8 cellular contexts compared by ENCODE assay signal in genomic region chr1:25568090-25568833, GRCh38. TPM values are rescaled to one million over a fixed set of nuclear protein-coding genes. Genes with fewer than 3 reads are reported as not detected.
DNase-seq lines count a peak whose midpoint lies in the region; ATAC-seq lines count a peak whose summit lies in the region.

No MANE protein-coding gene starts in this region.

- H3K36me3 Mint-ChIP-seq in naive thymus-derived CD4-positive, alpha-beta T cell = peaks cover 14 to 38% (median 21%) of the 10 kb centered on the region in 5 donors

- H3K27me3 ChIP-seq in naive thymus-derived CD4-positive, alpha-beta T cell (ENCODE audit: control insufficient read depth in 2 of 2, insufficient read depth in 2 of 2, low read length in 2 of 2) = no peaks in the 10 kb centered on the region

- H3K27ac ChIP-seq in naive thymus-derived CD4-positive, alpha-beta T cell (ENCODE audit: low read depth, low read length) = peak overlapping the region; percentile 83

- H3K4me3 ChIP-seq in naive thymus-derived CD4-positive, alpha-beta T cell (ENCODE audit: low read length) = no peak overlapping the region

- H3K4me3 Mint-ChIP-seq in naive thymus-derived CD4-positive, alpha-beta T cell = peak overlapping the region in 9 of 10 donors; percentile 36 to 99 (median 74)

- H3K9me3 Mint-ChIP-seq in naive thymus-derived CD4-positive, alpha-beta T cell = no peaks in the 10 kb centered on the region

- peak overlapping the region in 8 of 9 donors; percentile 88 to 98 (median 94) for H3K27ac Mint-ChIP-seq in naive thymus-derived CD4-positive, alpha-beta T cell

- peaks cover 0 to 53% (median 5%) of the 10 kb centered on the region in 3 experiments for H3K36me3 ChIP-seq in naive thymus-derived CD4-positive, alpha-beta T cell (ENCODE audit: control insufficient read depth in 2 of 3, insufficient read depth in 3 of 3, low read length in 3 of 3)

- H3K9me3 ChIP-seq in naive thymus-derived CD4-positive, alpha-beta T cell (ENCODE audit: control insufficient read depth in 2 of 3, low read length in 3 of 3) = no peaks in the 10 kb centered on the region

- ATAC-seq in naive thymus-derived CD4-positive, alpha-beta T cell = no peak
- no peak for ATAC-seq in HG02610 (IDR thresholded peaks at IDR 0.05; ENCODE audit: unreplicated experiment)
- no peak for ATAC-seq in GM18907 (IDR thresholded peaks at IDR 0.05; ENCODE audit: unreplicated experiment)

- peaks cover 34 to 47% of the 10 kb centered on the region in 2 donors for H3K4me1 ChIP-seq in naive thymus-derived CD4-positive, alpha-beta T cell (ENCODE audit: control insufficient read depth in 2 of 2, insufficient read depth in 2 of 2, low read length in 2 of 2)

- DNase-seq in COLO668 (lab: John Stamatoyannopoulos, UW; ENCODE audit: unreplicated experiment) = peak; percentile 74
- peak; percentile 80 for DNase-seq in NCI-H2107 treated with DMSO at 0.1 percent for 48 hours (lab: John Stamatoyannopoulos, UW; ENCODE audit: unreplicated experiment)
- peak; percentile 76 for DNase-seq in ecto neural progenitor cell (ENCODE audit: low spot score)
- no peak for DNase-seq in naive thymus-derived CD4-positive, alpha-beta T cell
- DNase-seq in activated effector memory CD4-positive, alpha-beta T cell treated with Interleukin-2 at 50 U/mL for 16 hours = no peak
- no peak for DNase-seq in NCI-H146 (lab: John Stamatoyannopoulos, UW)

- peaks cover 34 to 83% (median 74%) of the 10 kb centered on the region in 7 donors for H3K4me1 Mint-ChIP-seq in naive thymus-derived CD4-positive, alpha-beta T cell

- no peaks in the 10 kb centered on the region for H3K27me3 Mint-ChIP-seq in naive thymus-derived CD4-positive, alpha-beta T cell

- intact Hi-C loops in naive thymus-derived CD4-positive, alpha-beta T cell (cut with micrococcal nuclease) = loop anchor here in 1 of 2 donors (10.0 kb wide), 3 partner anchors 643 to 1153 kb away; partner anchors contain the start of genes NIPAL3, SRRM1 and STPG1

- CTCF ChIA-PET in naive thymus-derived CD4-positive, alpha-beta T cell (lab: Charles Lee) = interaction anchor here (0.9 to 4.0 kb wide), 6 partner anchors 8 to 69 kb away, joined by 3 to 34 read pairs (median 4); partner anchors contain the start of gene LDLRAP1

- POLR2A ChIA-PET in naive thymus-derived CD4-positive, alpha-beta T cell (lab: Charles Lee) = interaction anchor here (1.3 to 15.3 kb wide), 5 partner anchors 12 to 252 kb away, joined by 3 to 442 read pairs (median 33); partner anchors contain the start of gene LDLRAP1

RNA-seq across cellular contexts. Expression of gene LDLRAP1, which starts 24.9 kb away (rescaled TPM):
- 100 to 1,000 TPM in 4 of 5 experiments, 10 to 100 TPM in 1; 28.1 to 364 (median 159) TPM for total RNA-seq in naive thymus-derived CD4-positive, alpha-beta T cell
- 100 to 1,000 TPM; 301 to 853 TPM for polyA plus RNA-seq in naive thymus-derived CD4-positive, alpha-beta T cell

RNA-seq across cellular contexts. Expression of gene MAN1C1, which starts 48.3 kb away (rescaled TPM):
- total RNA-seq in naive thymus-derived CD4-positive, alpha-beta T cell = 10 to 100 TPM; 28.8 to 85.5 (median 69.9) TPM
- 10 to 100 TPM; 16.0 to 30.4 TPM for polyA plus RNA-seq in naive thymus-derived CD4-positive, alpha-beta T cell

Comparison
In these comparisons a context has a peak if more than half of its experiments do, and no peak if none do; other contexts are left out.
1. DNase-seq: peak in COLO668 (single experiment), NCI-H2107 treated with DMSO at 0.1 percent for 48 hours (single experiment) and ecto neural progenitor cell (single experiment); none in naive thymus-derived CD4-positive, alpha-beta T cell (0 of 9), activated effector memory CD4-positive, alpha-beta T cell treated with Interleukin-2 at 50 U/mL for 16 hours (single experiment) and NCI-H146 (single experiment).